In the genomic region with DNA sequence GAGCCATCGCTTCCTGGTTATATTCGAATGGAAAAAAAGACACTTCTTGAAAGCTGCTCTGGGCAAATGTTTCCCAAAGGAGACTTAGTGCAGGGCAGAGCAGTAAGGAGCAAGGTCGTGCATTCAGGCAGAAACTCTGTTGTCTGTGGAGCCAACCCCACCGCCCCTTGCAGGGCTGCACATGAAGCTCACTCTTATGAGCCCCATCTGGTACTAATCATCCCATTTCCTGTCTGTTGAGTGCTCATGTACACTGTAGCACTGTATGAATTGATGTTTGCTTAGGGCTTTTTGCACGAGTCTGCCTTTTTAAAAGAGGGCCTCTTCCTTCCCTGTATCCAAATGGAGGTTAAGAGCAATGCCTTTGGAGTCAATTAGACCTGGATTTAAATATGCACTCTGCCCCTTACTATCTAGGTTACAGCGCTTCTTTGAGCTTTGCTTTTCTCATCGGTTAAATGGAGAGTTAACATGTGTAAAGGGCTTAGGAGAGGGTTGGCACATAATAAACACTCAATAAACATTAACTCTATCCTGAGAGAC, we compare ENCODE assay signal across 15 cellular contexts. TPM values are rescaled to one million over a fixed set of nuclear protein-coding genes. Genes with fewer than 3 reads are reported as not detected.
DNase-seq lines count a peak whose midpoint lies in the region; ATAC-seq and TF ChIP-seq lines count a peak whose summit lies in the region.
"Had no signal": no experiment of that assay in that cellular context is flagged by ENCODE, and none has a peak within 500 bp of the region (broad histone marks: within the 10 kb centered on the region; RNA-seq: fewer than 3 reads in every experiment).

No MANE protein-coding gene starts in this region.

- H3K27ac ChIP-seq in brain microvascular endothelial cell, result no peak overlapping the region
- H3K27ac ChIP-seq in smooth muscle cell (ENCODE audit: low read depth), result peak overlapping the region; percentile 42
- H3K27ac ChIP-seq: cardiac muscle cell, epithelial cell of prostate had no signal

- H3K27me3 ChIP-seq in brain microvascular endothelial cell (replicated peaks) (no peaks in the 10 kb centered on the region), smooth muscle cell (ENCODE audit: low read depth) (no peaks in the 10 kb centered on the region)
- H3K27me3 ChIP-seq: cardiac muscle cell had no signal

- intact Hi-C loops in posterior cingulate gyrus (cut with DNase I), result no loop called here

- H3K4me3 ChIP-seq in brain microvascular endothelial cell (ENCODE audit: low read depth, low read length) (no peak overlapping the region), smooth muscle cell (no peak overlapping the region)
- H3K4me3 ChIP-seq: cardiac muscle cell had no signal

- no peak for ATAC-seq in HG03521 (IDR thresholded peaks at IDR 0.05; ENCODE audit: unreplicated experiment)
- ATAC-seq: activated CD4-positive, CD25-positive, alpha-beta regulatory T cell treated with anti-CD3 and anti-CD28 coated beads, Interleukin-2, amount 50 U/mL, for 24 hours had no signal

- peak overlapping the region; percentile 12 for H3K4me2 ChIP-seq in smooth muscle cell

- H3K36me3 ChIP-seq in brain microvascular endothelial cell (replicated peaks), result no peaks in the 10 kb centered on the region
- H3K36me3 ChIP-seq in smooth muscle cell (ENCODE audit: low read depth), result no peaks in the 10 kb centered on the region
- H3K36me3 ChIP-seq: cardiac muscle cell had no signal

- peak overlapping the region; percentile 48 for H2AFZ ChIP-seq in smooth muscle cell (ENCODE audit: low read depth)

- peaks cover 14% of the 10 kb centered on the region for H3F3A ChIP-seq in smooth muscle cell (ENCODE audit: low read depth)

- no peak for TF ChIP-seq CTCF in brain microvascular endothelial cell (IDR thresholded peaks at IDR 0.05; ENCODE audit: low read depth, low read length, missing control alignments)
- TF ChIP-seq CTCF in smooth muscle cell (IDR thresholded peaks at IDR 0.05; ENCODE audit: borderline replicate concordance, insufficient read depth, poor library complexity, severe bottlenecking), result no peak

- in situ Hi-C loops in brain microvascular endothelial cell (cut with HindIII; ENCODE audit: low pct_ligation_motif_present, low sequenced_read_pairs), result no loop called here

- no peaks in the 10 kb centered on the region for H3K9me3 ChIP-seq in smooth muscle cell (replicated peaks; ENCODE audit: low read depth)

- DNase-seq in NCI-H2171 treated with DMSO at 0.1 percent for 48 hours (lab: John Stamatoyannopoulos, UW) (peak; percentile 71), NCI-H2171 (lab: John Stamatoyannopoulos, UW) (no peak), NCI-H2081 treated with DMSO at 0.1 percent for 48 hours (lab: John Stamatoyannopoulos, UW) (peak; percentile 20), brain microvascular endothelial cell (peak; percentile 14), smooth muscle cell (lab: John Stamatoyannopoulos, UW; ENCODE audit: unreplicated experiment) (no peak), HK-2 (ENCODE audit: unreplicated experiment) (no peak), posterior cingulate gyrus (no peak)
- DNase-seq: kidney; NCI-H1105; stimulated activated naive CD4-positive, alpha-beta T cell treated with Interleukin-2 at 50 U/mL for 16 hours had no signal

- 32% methylated on average over 7 of the region's 7 CpGs for WGBS in smooth muscle cell (ENCODE audit: low lambda C conversion rate)

- peaks cover 18% of the 10 kb centered on the region for H3K4me1 ChIP-seq in smooth muscle cell (ENCODE audit: low read depth)

- H4K20me1 ChIP-seq in smooth muscle cell (ENCODE audit: low read depth), result no peaks in the 10 kb centered on the region

- no peak overlapping the region for H3K9ac ChIP-seq in smooth muscle cell (ENCODE audit: low read depth)

- H3K79me2 ChIP-seq in smooth muscle cell (ENCODE audit: low read depth), result no peaks in the 10 kb centered on the region

RNA-seq across cellular contexts. Expression of a gene that starts 25.4 kb away (rescaled TPM):
- total RNA-seq in smooth muscle cell, result not detected in 2 replicates
- polyA plus RNA-seq in smooth muscle cell, result not detected in 2 replicates
- total RNA-seq: A172, cardiac muscle cell, kidney had no signal
- polyA plus RNA-seq: cardiac muscle cell had no signal

Comparison
In these comparisons a context has a peak if more than half of its experiments do, and no peak if none do; other contexts are left out.
1. DNase-seq: peak in NCI-H2171 treated with DMSO at 0.1 percent for 48 hours (single experiment), NCI-H2081 treated with DMSO at 0.1 percent for 48 hours (single experiment) and brain microvascular endothelial cell (single experiment); none in NCI-H2171 (single experiment), smooth muscle cell (single experiment), HK-2 (single experiment) and posterior cingulate gyrus (0 of 10).